In genomic region chr4:6386091-6386490, GRCh38 we compare ENCODE assay signal across 26 cellular contexts.
A peak's percentile ranks its signal among the peaks of the same experiment; 100 is the strongest.
DNase-seq lines count a peak whose midpoint lies in the region; ATAC-seq, FAIRE-seq and TF ChIP-seq lines count a peak whose summit lies in the region.
"Had no signal": no experiment of that assay in that cellular context is flagged by ENCODE, and none has a peak within 500 bp of the region (broad histone marks: within the 10 kb centered on the region; RNA-seq: fewer than 3 reads in every experiment).

No MANE protein-coding gene starts in this region.

- H3K27me3 Mint-ChIP-seq in mesothelial cell of epicardium (ENCODE audit: low read depth), result peaks cover 12% of the 10 kb centered on the region

- no peak overlapping the region for H3K4me3 Mint-ChIP-seq in mesothelial cell of epicardium
- H3K4me3 Mint-ChIP-seq: activated naive CD8-positive, alpha-beta T cell treated with anti-CD3 and anti-CD28 coated beads, Interleukin-2, amount 50 U/mL, for 24 hours; naive thymus-derived CD8-positive, alpha-beta T cell had no signal

- no peak overlapping the region for H3K27ac ChIP-seq in osteoblast (ENCODE audit: low read depth, low read length)
- H3K27ac ChIP-seq: C4-2B, heart left ventricle, pancreas, right lobe of liver, thoracic aorta had no signal

- FAIRE-seq in bronchial epithelial cell (lab: Jason Lieb, UNC), result no peak
- FAIRE-seq: pancreas had no signal

- no peaks in the 10 kb centered on the region for H3K4me1 Mint-ChIP-seq in mesothelial cell of epicardium
- H3K4me1 Mint-ChIP-seq: activated naive CD8-positive, alpha-beta T cell treated with anti-CD3 and anti-CD28 coated beads, Interleukin-2, amount 50 U/mL, for 24 hours; naive thymus-derived CD8-positive, alpha-beta T cell had no signal

- no peak overlapping the region for H2AFZ ChIP-seq in osteoblast (ENCODE audit: low read length)

- no peak overlapping the region for H3K4me2 ChIP-seq in osteoblast (ENCODE audit: insufficient read depth, low read length)

- no peak overlapping the region for H3K4me3 ChIP-seq in bronchial epithelial cell (ENCODE audit: low read depth, low read length)
- H3K4me3 ChIP-seq in osteoblast (ENCODE audit: insufficient read depth, low read length), result no peak overlapping the region
- H3K4me3 ChIP-seq: HAP-1, heart left ventricle, pancreas, right lobe of liver, thoracic aorta had no signal

- H3K9me3 ChIP-seq in osteoblast (ENCODE audit: low read depth, low read length), result no peaks in the 10 kb centered on the region
- H3K9me3 ChIP-seq: HAP-1, heart left ventricle, pancreas, right lobe of liver, thoracic aorta had no signal

- no peaks in the 10 kb centered on the region for H3K79me2 ChIP-seq in osteoblast (ENCODE audit: insufficient read depth, low read length)

- intact Hi-C loops in left ventricle myocardium superior (cut with micrococcal nuclease), result no loop called here

- no peaks in the 10 kb centered on the region for H3K36me3 Mint-ChIP-seq in mesothelial cell of epicardium
- H3K36me3 Mint-ChIP-seq: naive thymus-derived CD8-positive, alpha-beta T cell had no signal

- DNase-seq in NCI-H446 treated with DMSO at 0.1 percent for 48 hours (lab: John Stamatoyannopoulos, UW), result peak; percentile 9
- peak; percentile 27 for DNase-seq in bronchial epithelial cell (ENCODE audit: low read depth)
- peak; percentile 56 for DNase-seq in left ventricle myocardium superior
- DNase-seq in osteoblast (ENCODE audit: insufficient read length, low spot score, missing footprints), result peak; percentile 42
- no peak for DNase-seq in epidermal melanocyte (ENCODE audit: insufficient read length, low spot score)
- DNase-seq in NCI-H524 treated with DMSO at 0.1 percent for 48 hours (lab: John Stamatoyannopoulos, UW), result no peak
- no peak for DNase-seq in mesothelial cell of epicardium (ENCODE audit: low spot score in 2 of 2, unreplicated experiment in 2 of 2)
- DNase-seq in omental fat pad (ENCODE audit: low spot score), result no peak
- DNase-seq: activated CD4-positive, alpha-beta T cell treated with anti-CD3 and anti-CD28 coated beads, Interleukin-2, amount 50 U/mL, for 1 hour; activated naive CD8-positive, alpha-beta T cell treated with anti-CD3 and anti-CD28 coated beads, Interleukin-2, amount 50 U/mL, for 24 hours; activated T-cell treated with anti-CD3 and anti-CD28 coated beads, Interleukin-2, amount 50 U/mL, for 48 hours; foreskin fibroblast; mesendoderm; naive thymus-derived CD8-positive, alpha-beta T cell; NCI-H1092 treated with DMSO at 0.1 percent for 48 hours; NCI-H1930; OCI-M1; right lobe of liver; SIG-M5; stimulated activated naive CD4-positive, alpha-beta T cell treated with Interleukin-2 at 50 U/mL for 16 hours; SW 1271 had no signal

- H4K20me1 ChIP-seq in osteoblast (ENCODE audit: insufficient read depth, low read length), result no peaks in the 10 kb centered on the region

- H3K4me1 ChIP-seq in osteoblast (ENCODE audit: insufficient read depth, low read length), result no peaks in the 10 kb centered on the region
- H3K4me1 ChIP-seq: HAP-1, pancreas, right lobe of liver had no signal

- H3K36me3 ChIP-seq in bronchial epithelial cell (ENCODE audit: control insufficient read depth, insufficient read depth, low read length) (no peaks in the 10 kb centered on the region), osteoblast (ENCODE audit: insufficient read depth, low read length) (no peaks in the 10 kb centered on the region)
- H3K36me3 ChIP-seq: HAP-1, heart left ventricle, pancreas, right lobe of liver, thoracic aorta had no signal

- H3K9me3 Mint-ChIP-seq in mesothelial cell of epicardium, result no peaks in the 10 kb centered on the region
- H3K9me3 Mint-ChIP-seq: activated naive CD8-positive, alpha-beta T cell treated with anti-CD3 and anti-CD28 coated beads, Interleukin-2, amount 50 U/mL, for 24 hours; naive thymus-derived CD8-positive, alpha-beta T cell had no signal

- ATAC-seq in left ventricle myocardium superior (peak; percentile 51), omental fat pad (ENCODE audit: low FRiP score) (no peak)
- ATAC-seq: activated naive CD8-positive, alpha-beta T cell treated with anti-CD3 and anti-CD28 coated beads, Interleukin-2, amount 50 U/mL, for 24 hours; heart left ventricle; naive thymus-derived CD8-positive, alpha-beta T cell; pancreas; right lobe of liver had no signal

- H3K27me3 ChIP-seq in bronchial epithelial cell (ENCODE audit: control insufficient read depth, insufficient read depth, low read length) (peaks cover 2% of the 10 kb centered on the region), osteoblast (ENCODE audit: insufficient read depth, low read length) (peaks cover 3% of the 10 kb centered on the region)
- H3K27me3 ChIP-seq: pancreas, right lobe of liver had no signal

- no peak overlapping the region for H3K27ac Mint-ChIP-seq in mesothelial cell of epicardium
- H3K27ac Mint-ChIP-seq: activated naive CD8-positive, alpha-beta T cell treated with anti-CD3 and anti-CD28 coated beads, Interleukin-2, amount 50 U/mL, for 24 hours; naive thymus-derived CD8-positive, alpha-beta T cell had no signal

- TF ChIP-seq CTCF in bronchial epithelial cell (IDR thresholded peaks at IDR 0.05; ENCODE audit: insufficient read depth, low read length, severe bottlenecking) (no peak), osteoblast (IDR thresholded peaks at IDR 0.05; ENCODE audit: extremely low read depth, low read depth, low read length) (no peak), mesothelial cell of epicardium (IDR thresholded peaks at IDR 0.05; ENCODE audit: unreplicated experiment) (no peak), omental fat pad (IDR thresholded peaks at IDR 0.05) (no peak)

Comparison
In these comparisons a context has a peak if more than half of its experiments do, and no peak if none do; other contexts are left out.
1. DNase-seq: peak in NCI-H446 treated with DMSO at 0.1 percent for 48 hours (single experiment), bronchial epithelial cell (single experiment), left ventricle myocardium superior (single experiment) and osteoblast (single experiment); none in epidermal melanocyte (single experiment), NCI-H524 treated with DMSO at 0.1 percent for 48 hours (single experiment), mesothelial cell of epicardium (0 of 2) and omental fat pad (single experiment).